Comparison of ENCODE assay signal across 21 cellular contexts in the genomic region with DNA sequence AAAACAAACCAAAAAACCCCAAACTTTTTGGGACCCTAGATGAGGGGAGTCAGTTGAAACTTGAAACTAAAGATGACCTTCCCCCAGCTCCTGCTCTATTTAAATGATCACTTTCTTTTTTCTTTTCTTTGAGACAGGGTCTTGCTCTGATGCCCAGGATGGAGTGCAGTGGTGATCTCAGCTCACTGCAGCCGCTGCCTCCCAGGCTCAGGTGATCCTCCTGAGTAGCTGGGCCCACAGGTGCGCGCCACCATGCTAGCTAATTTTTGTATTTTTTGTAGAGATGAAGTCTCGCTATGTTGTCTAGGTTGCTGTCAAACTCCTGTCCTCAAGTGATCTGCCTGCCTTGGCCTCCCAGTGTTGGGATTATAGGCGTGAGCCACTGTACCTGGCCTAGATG. TPM values are rescaled to one million over a fixed set of nuclear protein-coding genes. Genes with fewer than 3 reads are reported as not detected.
A peak's percentile ranks its signal among the peaks of the same experiment; 100 is the strongest.
DNase-seq lines count a peak whose midpoint lies in the region; ATAC-seq, FAIRE-seq and TF ChIP-seq lines count a peak whose summit lies in the region.
"Had no signal": no experiment of that assay in that cellular context is flagged by ENCODE, and none has a peak within 500 bp of the region (broad histone marks: within the 10 kb centered on the region; RNA-seq: fewer than 3 reads in every experiment).

No MANE protein-coding gene starts in this region.

- H3K27me3 Mint-ChIP-seq in mesothelial cell of epicardium (ENCODE audit: low read depth) (no peaks in the 10 kb centered on the region), type B pancreatic cell (peaks cover 5% of the 10 kb centered on the region)

- no peak overlapping the region for H3K18ac ChIP-seq in IMR-90 (ENCODE audit: low read depth, low read length)

- H3K9me3 ChIP-seq in IMR-90 (ENCODE audit: control insufficient read depth, insufficient read depth, low read length) (no peaks in the 10 kb centered on the region), K562 (replicated peaks; ENCODE audit: control insufficient read depth, insufficient read depth, low read depth, low read length) (no peaks in the 10 kb centered on the region), thyroid gland (no peaks in the 10 kb centered on the region)
- H3K9me3 ChIP-seq: BLaER1 had no signal

- no peak overlapping the region for H3K4me3 Mint-ChIP-seq in mesothelial cell of epicardium
- no peak overlapping the region for H3K4me3 Mint-ChIP-seq in type B pancreatic cell
- H3K4me3 Mint-ChIP-seq: CD4-positive, alpha-beta memory T cell; GM23338; HFFc6 had no signal

- no peaks in the 10 kb centered on the region for H3K27me3 ChIP-seq in IMR-90 (ENCODE audit: control insufficient read depth, insufficient read depth, low read length)
- H3K27me3 ChIP-seq in K562 (ENCODE audit: control insufficient read depth in 2 of 2, insufficient read depth in 2 of 2, low read length in 2 of 2), result peaks cover 30 to 48% of the 10 kb centered on the region in 2 experiments
- no peaks in the 10 kb centered on the region for H3K27me3 ChIP-seq in thyroid gland

- H3K36me3 ChIP-seq in IMR-90 (ENCODE audit: control insufficient read depth, insufficient read depth, low read length) (no peaks in the 10 kb centered on the region), K562 (ENCODE audit: control insufficient read depth, insufficient read depth, low read length) (no peaks in the 10 kb centered on the region), thyroid gland (no peaks in the 10 kb centered on the region)
- H3K36me3 ChIP-seq: BLaER1 had no signal

- no peak for TF ChIP-seq POLR2A in IMR-90 (IDR thresholded peaks at IDR 0.05; ENCODE audit: low read depth, low read length)
- TF ChIP-seq POLR2A in K562 (conservative IDR thresholded peaks at IDR 0.05), result no peak
- no peak for TF ChIP-seq POLR2A in thyroid gland (IDR thresholded peaks at IDR 0.05)

- H3K9me3 Mint-ChIP-seq in mesothelial cell of epicardium, result no peaks in the 10 kb centered on the region
- H3K9me3 Mint-ChIP-seq in type B pancreatic cell, result no peaks in the 10 kb centered on the region
- H3K9me3 Mint-ChIP-seq: CD4-positive, alpha-beta memory T cell; GM23338; HFFc6 had no signal

- CTCF ChIA-PET in IMR-90 (lab: Yijun Ruan, JAX) (interaction anchor here (0.6 kb wide), 1 partner anchor 60 kb away, joined by 4 read pairs; no protein-coding TSS in a partner anchor), K562 (lab: Yijun Ruan, JAX; ENCODE audit: low intra/inter-chr PET ratio) (no interaction called here)

- H4K5ac ChIP-seq in IMR-90 (ENCODE audit: low read depth, low read length), result no peak overlapping the region

- intact Hi-C loops in IMR-90 (cut with micrococcal nuclease) (no loop called here), K562 (cut with micrococcal nuclease) (no loop called here), thyroid gland (cut with DNase I) (no loop called here)

- ATAC-seq in IMR-90 (ENCODE audit: low read depth) (no peak), K562 (no peak), GM18861 (IDR thresholded peaks at IDR 0.05; ENCODE audit: unreplicated experiment) (no peak)
- ATAC-seq: GM23338, HepG2 had no signal

- H3K36me3 Mint-ChIP-seq in mesothelial cell of epicardium, result no peaks in the 10 kb centered on the region
- no peaks in the 10 kb centered on the region for H3K36me3 Mint-ChIP-seq in type B pancreatic cell
- H3K36me3 Mint-ChIP-seq: CD14-positive monocyte; CD4-positive, alpha-beta memory T cell had no signal

- H3K4me1 ChIP-seq in IMR-90 (ENCODE audit: control insufficient read depth, insufficient read depth, low read length) (peaks cover 5% of the 10 kb centered on the region; the same call in 1 of the 2 replicates), K562 (replicated peaks in 1 of 2; ENCODE audit: control insufficient read depth in 2 of 2, insufficient read depth in 2 of 2, low read length in 2 of 2) (no peaks in the 10 kb centered on the region), thyroid gland (peaks cover 3 to 10% of the 10 kb centered on the region in 2 donors)
- H3K4me1 ChIP-seq: BLaER1 had no signal

- no peak overlapping the region for H2BK5ac ChIP-seq in IMR-90 (ENCODE audit: low read depth, low read length, poor library complexity, severe bottlenecking)

- WGBS in IMR-90 (ENCODE audit: extremely low coverage in 2 of 2, insufficient read length in 1 of 2), 2 experiments, result no CpG with 5 or more reads among the region's 5 CpGs
- 2% methylated on average over 5 of the region's 5 CpGs for WGBS in K562 (ENCODE audit: insufficient coverage, low coverage, missing lambda C conversion rate)
- 97 to 99% methylated on average over 5 of the region's 5 CpGs for WGBS in thyroid gland, 2 donors

- H3K4me3 ChIP-seq in IMR-90 (ENCODE audit: insufficient read depth, low read depth, low read length) (no peak overlapping the region), K562 (no peak overlapping the region), thyroid gland (replicated peaks in 1 of 3) (no peak overlapping the region)
- H3K4me3 ChIP-seq: BLaER1, GM23338 had no signal

- TF ChIP-seq RAD21 in IMR-90 (IDR thresholded peaks at IDR 0.05; ENCODE audit: low read length) (no peak), K562 (CRISPR knock-in tag; conservative IDR thresholded peaks at IDR 0.05 in 1 of 2, IDR thresholded peaks at IDR 0.05 in 1 of 2) (no peak)

- H3K9me1 ChIP-seq in IMR-90 (ENCODE audit: insufficient read depth, low read length), result peaks cover 10% of the 10 kb centered on the region
- H3K9me1 ChIP-seq in K562 (ENCODE audit: control insufficient read depth, insufficient read depth, low read length), result no peaks in the 10 kb centered on the region

- H2AK9ac ChIP-seq in IMR-90 (replicated peaks; ENCODE audit: low read depth, low read length, poor library complexity), result no peak overlapping the region

- no peaks in the 10 kb centered on the region for H3K79me2 ChIP-seq in K562 (ENCODE audit: control insufficient read depth, insufficient read depth, low read length)

- TF ChIP-seq EP300 in K562 (IDR thresholded peaks at IDR 0.05; ENCODE audit: low read length), result no peak

- H3K23ac ChIP-seq in IMR-90 (ENCODE audit: low read depth, low read length), result no peak overlapping the region

- H2BK120ac ChIP-seq in IMR-90 (ENCODE audit: low read depth, low read length), result peak overlapping the region; percentile 41; the same call in 1 of the 2 replicates

- in situ Hi-C loops in IMR-90 (cut with MboI; ENCODE audit: low sequenced_read_pairs), result no loop called here
- in situ Hi-C loops in K562 (cut with MboI), result no loop called here

- H3K4me2 ChIP-seq in IMR-90 (ENCODE audit: low read depth, low read length) (no peak overlapping the region), K562 (ENCODE audit: insufficient read depth, low read length) (no peak overlapping the region)
- H3K4me2 ChIP-seq: BLaER1, GM23338 had no signal

- H4K20me1 ChIP-seq in IMR-90 (ENCODE audit: insufficient read depth, low read length), result no peaks in the 10 kb centered on the region
- 0 out of 2 replicates have a peak, but pooled peaks cover 3% of the 10 kb centered on the region for H4K20me1 ChIP-seq in K562 (replicated peaks; ENCODE audit: control insufficient read depth, insufficient read depth, low read length)
- H4K20me1 ChIP-seq: BLaER1 had no signal

- H3K9ac ChIP-seq in IMR-90 (ENCODE audit: low read depth, low read length) (no peak overlapping the region), K562 (ENCODE audit: insufficient read depth in 1 of 2, low read depth in 2 of 2, low read length in 2 of 2) (no peak overlapping the region)
- H3K9ac ChIP-seq: BLaER1 had no signal

- POLR2A ChIA-PET in IMR-90 (lab: Charles Lee; ENCODE audit: unreplicated experiment) (no interaction called here), K562 (lab: Yijun Ruan, JAX) (no interaction called here)

- no peak overlapping the region for H2AK5ac ChIP-seq in IMR-90 (ENCODE audit: low read depth, low read length)

- peaks cover 53% of the 10 kb centered on the region for H3K4me1 Mint-ChIP-seq in mesothelial cell of epicardium
- peaks cover 28% of the 10 kb centered on the region for H3K4me1 Mint-ChIP-seq in type B pancreatic cell (ENCODE audit: unreplicated experiment)
- H3K4me1 Mint-ChIP-seq: CD14-positive monocyte had no signal

- H4K91ac ChIP-seq in IMR-90 (ENCODE audit: insufficient read depth, low read depth, low read length), result no peak overlapping the region

- no peak overlapping the region for H4K8ac ChIP-seq in IMR-90 (ENCODE audit: low read depth in 2 of 2, low read length in 2 of 2)

- TF ChIP-seq CTCF in IMR-90 (conservative IDR thresholded peaks at IDR 0.05; ENCODE audit: low read depth, low read length) (no peak), K562 (IDR thresholded peaks at IDR 0.05 in 2 of 3, conservative IDR thresholded peaks at IDR 0.05 in 1 of 3; ENCODE audit: insufficient read depth in 2 of 3, low read depth in 1 of 3, low read length in 3 of 3) (no peak), mesothelial cell of epicardium (IDR thresholded peaks at IDR 0.05; ENCODE audit: unreplicated experiment) (no peak), type B pancreatic cell (conservative IDR thresholded peaks at IDR 0.05) (no peak), thyroid gland (IDR thresholded peaks at IDR 0.05) (no peak)

- no peak overlapping the region; the same call in 1 of the 2 replicates for H2BK20ac ChIP-seq in IMR-90 (ENCODE audit: low read depth, low read length)

- H2AFZ ChIP-seq in IMR-90 (replicated peaks; ENCODE audit: low read length, poor library complexity) (no peak overlapping the region), K562 (ENCODE audit: low read depth, low read length) (no peak overlapping the region)
- H2AFZ ChIP-seq: GM23338 had no signal

- DNase-seq in IMR-90 (no peak), K562 (ENCODE audit: extremely low read depth in 1 of 4, low spot score in 3 of 4) (no peak), mesothelial cell of epicardium (ENCODE audit: low spot score in 2 of 2, unreplicated experiment in 2 of 2) (no peak), type B pancreatic cell (ENCODE audit: extremely low spot score, unreplicated experiment) (no peak), thyroid gland (no peak), urothelium cell line (ENCODE audit: low spot score) (no peak)
- DNase-seq: 8988T; CD4-positive, alpha-beta memory T cell; DMS153; DMS79; GDM1; HCEC 1CT; HFFc6 had no signal

- H3K56ac ChIP-seq in IMR-90 (ENCODE audit: extremely low read depth, insufficient read depth, low read length), result no peak overlapping the region

- H2BK15ac ChIP-seq in IMR-90 (ENCODE audit: low read depth, low read length), result no peak overlapping the region

- FAIRE-seq in K562 (lab: Jason Lieb, UNC) (no peak), urothelium cell line (lab: Jason Lieb, UNC) (no peak)
- FAIRE-seq: GM12892, GM18507, H54, HepG2 had no signal

- 0 out of 4 replicates have a peak, but pooled peaks cover 0 to 3% of the 10 kb centered on the region in 2 experiments for H3K79me1 ChIP-seq in IMR-90 (ENCODE audit: low read depth in 1 of 2, low read length in 2 of 2)

- H3K27ac Mint-ChIP-seq in mesothelial cell of epicardium, result peak overlapping the region; percentile 76
- H3K27ac Mint-ChIP-seq in type B pancreatic cell, result peak overlapping the region; percentile 56
- H3K27ac Mint-ChIP-seq: CD14-positive monocyte; CD4-positive, alpha-beta memory T cell; GM23338; HFFc6 had no signal

- H3K27ac ChIP-seq in IMR-90 (ENCODE audit: insufficient read depth, low read length) (no peak overlapping the region), K562 (ENCODE audit: extremely low read depth, low read depth, low read length) (no peak overlapping the region), thyroid gland (no peak overlapping the region)
- H3K27ac ChIP-seq: BLaER1 had no signal

- H3K4ac ChIP-seq in IMR-90 (ENCODE audit: low read depth, low read length), result no peak overlapping the region

- dilution Hi-C loops in IMR-90 (cut with HindIII; ENCODE audit: low sequenced_read_pairs, unreplicated experiment), result no loop called here

- no TSS peak for BruUV-seq in IMR-90 (replicated peaks; lab: Mats Ljungman, UMichigan)
- no TSS peak for BruUV-seq in K562 (replicated peaks; lab: Mats Ljungman, UMichigan)

- no peak overlapping the region for H3K14ac ChIP-seq in IMR-90 (replicated peaks; ENCODE audit: low read depth, low read length)

RNA-seq across cellular contexts. Expression of a gene that starts 7.3 kb away (rescaled TPM):
- total RNA-seq in IMR-90 (2012; rRNA removed) (20.1 and 23.6 TPM in 2 replicates), K562 (2014; rRNA removed) (under 0.01 and 0.04 TPM in 2 replicates), K562 (2014; rRNA removed; fragmentation: Illumina TruSeq; extraction: Trizol) (0.04 and 0.06 TPM in 2 replicates), K562 (2015; rRNA removed; fragmentation: Illumina TruSeq; extraction: Trizol) (under 0.01 TPM in 1 of 2 replicates, not detected in the other), K562 (2021) (0.24 and 0.27 TPM in 2 replicates), mesothelial cell of epicardium (163 to 172 TPM (median 171 TPM) in 3 replicates), type B pancreatic cell (ENCODE audit: low replicate concordance) (210 and 517 TPM in 2 replicates), thyroid gland (100 to 1,000 TPM; 122 to 176 (median 145) TPM)
- polyA plus RNA-seq in IMR-90 (2012; rRNA removed) (6.8 and 7.1 TPM in 2 replicates), K562 (2011; rRNA removed) (0.03 TPM in 1 of 2 replicates, not detected in the other), K562 (2014; fragmentation: Illumina TruSeq; extraction: Trizol) (0.03 and 0.04 TPM in 2 replicates), K562 (2014; fragmentation: Nextera tagmentation; extraction: Ambion mirVana) (under 1 TPM in 1 of 2 experiments, not detected in 1; 0.01 TPM), K562 (2014; rRNA removed) (0.01 TPM in 1 of 2 replicates, not detected in the other)
- polyA plus RNA-seq in IMR-90 (2012; cell fraction: cytosol; rRNA removed), result 2.5 and 2.9 TPM in 2 replicates
- 4.1 and 10.9 TPM in 2 replicates for polyA plus RNA-seq in IMR-90 (2012; cell fraction: nucleus; rRNA removed; ENCODE audit: low replicate concordance)
- 0.07 and 0.09 TPM in 2 replicates for total RNA-seq in K562 (2011; cell fraction: chromatin; rRNA removed; ENCODE audit: low replicate concordance)
- under 0.01 and 0.13 TPM in 2 replicates for total RNA-seq in K562 (2011; cell fraction: nucleolus; rRNA removed)
- total RNA-seq in K562 (2011; cell fraction: nucleoplasm; rRNA removed), result not detected in 2 replicates
- polyA plus RNA-seq in K562 (2011; cell fraction: cytosol; rRNA removed), result 0.01 TPM in 1 of 2 replicates, not detected in the other
- polyA plus RNA-seq in K562 (2011; cell fraction: nucleus; rRNA removed), result 0.01 and 0.04 TPM in 2 replicates
- polyA plus RNA-seq in K562 (2012), result 0.01 and 0.04 TPM in 2 replicates
- 0.03 and 0.04 TPM in 2 replicates for polyA minus RNA-seq in K562 (2011; rRNA and poly(A)+ RNA removed)
- polyA minus RNA-seq in K562 (2011; cell fraction: cytosol; rRNA and poly(A)+ RNA removed), result 1.4 TPM in 1 of 2 replicates, not detected in the other
- under 0.01 and 0.13 TPM in 2 replicates for polyA minus RNA-seq in K562 (2011; cell fraction: nucleus; rRNA and poly(A)+ RNA removed)
- total RNA-seq: CD4-positive, alpha-beta memory T cell had no signal
- polyA plus RNA-seq: CD14-positive monocyte; CD4-positive, alpha-beta memory T cell had no signal

RNA-seq across cellular contexts. Expression of a gene that starts 55.8 kb away (rescaled TPM):
- 5.2 and 9.4 TPM in 2 replicates for total RNA-seq in IMR-90 (2012; rRNA removed)
- polyA plus RNA-seq in IMR-90 (2012; rRNA removed), result 4.0 and 6.2 TPM in 2 replicates
- 0.92 and 1.0 TPM in 2 replicates for polyA plus RNA-seq in IMR-90 (2012; cell fraction: cytosol; rRNA removed)
- 3.8 and 13.3 TPM in 2 replicates for polyA plus RNA-seq in IMR-90 (2012; cell fraction: nucleus; rRNA removed; ENCODE audit: low replicate concordance)
- total RNA-seq in K562 (2011; cell fraction: chromatin; rRNA removed; ENCODE audit: low replicate concordance), result 15.6 and 54.4 TPM in 2 replicates
- 8.3 and 10.7 TPM in 2 replicates for total RNA-seq in K562 (2011; cell fraction: nucleolus; rRNA removed)
- total RNA-seq in K562 (2011; cell fraction: nucleoplasm; rRNA removed), result 27.1 and 58.2 TPM in 2 replicates
- total RNA-seq in K562 (2014; rRNA removed), result 17.1 and 17.7 TPM in 2 replicates
- total RNA-seq in K562 (2014; rRNA removed; fragmentation: Illumina TruSeq; extraction: Trizol), result 32.9 and 35.7 TPM in 2 replicates
- total RNA-seq in K562 (2015; rRNA removed; fragmentation: Illumina TruSeq; extraction: Trizol), result 26.9 and 31.1 TPM in 2 replicates
- total RNA-seq in K562 (2021), result 18.6 and 21.2 TPM in 2 replicates
- 22.3 and 22.8 TPM in 2 replicates for polyA plus RNA-seq in K562 (2011; rRNA removed)
- polyA plus RNA-seq in K562 (2011; cell fraction: cytosol; rRNA removed), result 3.9 and 11.2 TPM in 2 replicates
- 18.1 TPM in 2 replicates for polyA plus RNA-seq in K562 (2011; cell fraction: nucleus; rRNA removed)
- 18.1 and 19.1 TPM in 2 replicates for polyA plus RNA-seq in K562 (2012)
- 20.6 and 28.1 TPM in 2 replicates for polyA plus RNA-seq in K562 (2014; fragmentation: Illumina TruSeq; extraction: Trizol)
- polyA plus RNA-seq in K562 (2014; fragmentation: Nextera tagmentation; extraction: Ambion mirVana), result 1 to 10 TPM; 6.2 to 8.7 TPM
- 18.6 and 19.2 TPM in 2 replicates for polyA plus RNA-seq in K562 (2014; rRNA removed)
- polyA minus RNA-seq in K562 (2011; rRNA and poly(A)+ RNA removed), result 22.4 and 26.7 TPM in 2 replicates
- polyA minus RNA-seq in K562 (2011; cell fraction: cytosol; rRNA and poly(A)+ RNA removed), result 4.6 and 6.0 TPM in 2 replicates
- polyA minus RNA-seq in K562 (2011; cell fraction: nucleus; rRNA and poly(A)+ RNA removed), result 17.8 and 30.8 TPM in 2 replicates
- 11.9 to 14.2 TPM (median 13.0 TPM) in 3 replicates for total RNA-seq in mesothelial cell of epicardium
- 12.4 and 21.5 TPM in 2 replicates for total RNA-seq in type B pancreatic cell (ENCODE audit: low replicate concordance)
- 10 to 100 TPM; 11.2 to 28.8 (median 20.1) TPM for total RNA-seq in thyroid gland

Comparison
In these comparisons a context has a peak if more than half of its experiments do, and no peak if none do; other contexts are left out.
1. RNA of a gene that starts 7.3 kb away (total RNA-seq): 210 to 517 TPM in type B pancreatic cell, 163 to 172 TPM in mesothelial cell of epicardium, 122 to 176 TPM in thyroid gland and 20.1 to 23.6 TPM in IMR-90; under 0.01 to 0.27 TPM in K562; every median in the first group is over 10 times any median in the second.